In genomic region chr17:7233701-7234099, GRCh38 we compare ENCODE assay signal across 8 cellular contexts. TPM values are rescaled to one million over a fixed set of nuclear protein-coding genes. Genes with fewer than 3 reads are reported as not detected.
A peak's percentile ranks its signal among the peaks of the same experiment; 100 is the strongest.
DNase-seq lines count a peak whose midpoint lies in the region; ATAC-seq and TF ChIP-seq lines count a peak whose summit lies in the region.

No MANE protein-coding gene starts in this region.

- H4K20me1 ChIP-seq in SK-N-SH (ENCODE audit: insufficient read depth) = peaks cover 36% of the 10 kb centered on the region

- H3K79me2 ChIP-seq in SK-N-SH (ENCODE audit: insufficient read depth) = peaks cover 84% of the 10 kb centered on the region

- H3K36me3 ChIP-seq in SK-N-SH (replicated peaks in 1 of 2; ENCODE audit: control insufficient read depth in 1 of 2, insufficient read depth in 2 of 2, low read length in 1 of 2) (peaks cover 38 to 48% of the 10 kb centered on the region in 2 experiments), rectal smooth muscle tissue (ENCODE audit: control insufficient read depth, insufficient read depth, low read length) (peaks cover 23% of the 10 kb centered on the region)

- H3K9ac ChIP-seq in SK-N-SH (peak overlapping the region; percentile 89), rectal smooth muscle tissue (ENCODE audit: low read length) (peak overlapping the region; percentile 59)

- H3K27ac ChIP-seq in SK-N-SH (ENCODE audit: low read depth in 2 of 2, low read length in 1 of 2) = peak overlapping the region; percentile 82 to 94
- peak overlapping the region; percentile 80 for H3K27ac ChIP-seq in rectal smooth muscle tissue (ENCODE audit: low read depth, low read length)

- H3K4me1 ChIP-seq in SK-N-SH (ENCODE audit: control insufficient read depth in 1 of 2, insufficient read depth in 2 of 2, low read depth in 1 of 2, low read length in 1 of 2) (peaks cover 31 to 34% of the 10 kb centered on the region in 2 experiments), rectal smooth muscle tissue (ENCODE audit: control insufficient read depth, insufficient read depth, low read length) (peaks cover 9% of the 10 kb centered on the region)

- no peaks in the 10 kb centered on the region for H3K9me3 ChIP-seq in SK-N-SH

- TF ChIP-seq RAD21 in SK-N-SH (IDR thresholded peaks at IDR 0.05; ENCODE audit: low read length) = no peak

- no peak for TF ChIP-seq CTCF in SK-N-SH (IDR thresholded peaks at IDR 0.05)
- TF ChIP-seq CTCF in fibroblast of villous mesenchyme (IDR thresholded peaks at IDR 0.05; ENCODE audit: insufficient read depth, low read depth, low read length) = no peak

- no peak for TF ChIP-seq EP300 in SK-N-SH (IDR thresholded peaks at IDR 0.05; ENCODE audit: borderline replicate concordance in 1 of 2, low read depth in 1 of 2, low read length in 1 of 2)

- H3F3A ChIP-seq in SK-N-SH (replicated peaks; ENCODE audit: insufficient read depth) = peaks cover 34% of the 10 kb centered on the region

- H3K27me3 ChIP-seq in SK-N-SH (ENCODE audit: insufficient read depth) (no peaks in the 10 kb centered on the region), rectal smooth muscle tissue (ENCODE audit: control insufficient read depth, insufficient read depth, low read length) (no peaks in the 10 kb centered on the region)

- H3K9me2 ChIP-seq in SK-N-SH = no peaks in the 10 kb centered on the region

- peak overlapping the region; percentile 86 to 89 for H3K4me3 ChIP-seq in SK-N-SH (ENCODE audit: low read depth in 2 of 2, low read length in 1 of 2)
- peak overlapping the region; percentile 78 for H3K4me3 ChIP-seq in fibroblast of villous mesenchyme (ENCODE audit: low read depth, low read length)
- peak overlapping the region; percentile 73 for H3K4me3 ChIP-seq in rectal smooth muscle tissue (ENCODE audit: low read length)

- CTCF ChIA-PET in SK-N-SH (lab: Yijun Ruan, JAX) = interaction anchor here (0.7 to 6.5 kb wide), 4 partner anchors 14 to 212 kb away, joined by 3 to 44 read pairs (median 20); partner anchors contain the start of genes ACADVL and DLG4

- POLR2A ChIA-PET in SK-N-SH (lab: Yijun Ruan, JAX) = interaction anchor here (0.7 to 1.9 kb wide), 8 partner anchors 8 to 63 kb away, joined by 3 to 27 read pairs (median 4); partner anchors contain the start of genes ACADVL, DLG4 and GABARAP

- 4% methylated on average over 9 of the region's 9 CpGs for WGBS in SK-N-SH (ENCODE audit: low lambda C conversion rate)

- H2AFZ ChIP-seq in SK-N-SH (ENCODE audit: low read depth) = peak overlapping the region; percentile 13; the same call in 1 of the 2 replicates

- DNase-seq in SK-N-SH (no peak), fibroblast of villous mesenchyme (ENCODE audit: low read depth) (no peak), NCI-H2107 treated with DMSO at 0.1 percent for 48 hours (lab: John Stamatoyannopoulos, UW; ENCODE audit: unreplicated experiment) (no peak), T-helper 9 cell (no peak), 8988T (no peak)

- ATAC-seq in GM21723 (IDR thresholded peaks at IDR 0.05; ENCODE audit: unreplicated experiment) = peak; percentile 4
- no peak for ATAC-seq in GM21381 (IDR thresholded peaks at IDR 0.05; ENCODE audit: unreplicated experiment)

- H3K4me2 ChIP-seq in SK-N-SH = peak overlapping the region; percentile 81

TF ChIP-seq in SK-N-SH, 30 proteins besides CTCF, POLR2A, EP300 and RAD21:
- no peak for TF ChIP-seq CHD2 (IDR thresholded peaks at IDR 0.05; ENCODE audit: low read length, partially characterized antibody)
- TF ChIP-seq, protein P1, sequence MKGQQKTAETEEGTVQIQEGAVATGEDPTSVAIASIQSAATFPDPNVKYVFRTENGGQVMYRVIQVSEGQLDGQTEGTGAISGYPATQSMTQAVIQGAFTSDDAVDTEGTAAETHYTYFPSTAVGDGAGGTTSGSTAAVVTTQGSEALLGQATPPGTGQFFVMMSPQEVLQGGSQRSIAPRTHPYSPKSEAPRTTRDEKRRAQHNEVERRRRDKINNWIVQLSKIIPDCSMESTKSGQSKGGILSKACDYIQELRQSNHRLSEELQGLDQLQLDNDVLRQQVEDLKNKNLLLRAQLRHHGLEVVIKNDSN (IDR thresholded peaks at IDR 0.05; ENCODE audit: borderline replicate concordance, low read depth) = no peak
- TF ChIP-seq, protein P2, sequence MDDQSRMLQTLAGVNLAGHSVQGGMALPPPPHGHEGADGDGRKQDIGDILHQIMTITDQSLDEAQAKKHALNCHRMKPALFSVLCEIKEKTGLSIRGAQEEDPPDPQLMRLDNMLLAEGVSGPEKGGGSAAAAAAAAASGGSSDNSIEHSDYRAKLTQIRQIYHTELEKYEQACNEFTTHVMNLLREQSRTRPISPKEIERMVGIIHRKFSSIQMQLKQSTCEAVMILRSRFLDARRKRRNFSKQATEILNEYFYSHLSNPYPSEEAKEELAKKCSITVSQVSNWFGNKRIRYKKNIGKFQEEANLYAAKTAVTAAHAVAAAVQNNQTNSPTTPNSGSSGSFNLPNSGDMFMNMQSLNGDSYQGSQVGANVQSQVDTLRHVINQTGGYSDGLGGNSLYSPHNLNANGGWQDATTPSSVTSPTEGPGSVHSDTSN (IDR thresholded peaks at IDR 0.05) = no peak
- no peak for TF ChIP-seq IRF3 (IDR thresholded peaks at IDR 0.05; ENCODE audit: low read depth, low read length)
- TF ChIP-seq MEF2A (IDR thresholded peaks at IDR 0.05; ENCODE audit: borderline replicate concordance, low read depth) = no peak
TF ChIP-seq in SK-N-SH: peak in this region for 0.

RNA-seq across cellular contexts. Expression of gene DVL2, which starts 0.6 kb away (rescaled TPM):
- 6.9 and 8.3 TPM in 2 replicates for polyA plus RNA-seq in SK-N-SH (2012; rRNA removed)
- 4.9 and 7.1 TPM in 2 replicates for polyA plus RNA-seq in SK-N-SH (2012; cell fraction: cytosol; rRNA removed)
- polyA plus RNA-seq in SK-N-SH (2012; cell fraction: nucleus; rRNA removed) = 17.8 and 26.4 TPM in 2 replicates
- 102 and 105 TPM in 2 replicates for total RNA-seq in fibroblast of villous mesenchyme

RNA-seq across cellular contexts. Expression of gene PHF23, which starts 5.6 kb away (rescaled TPM):
- polyA plus RNA-seq in SK-N-SH (2012; rRNA removed) = 53.3 and 58.5 TPM in 2 replicates
- polyA plus RNA-seq in SK-N-SH (2012; cell fraction: cytosol; rRNA removed) = 47.9 and 57.2 TPM in 2 replicates
- 45.2 and 50.5 TPM in 2 replicates for polyA plus RNA-seq in SK-N-SH (2012; cell fraction: nucleus; rRNA removed)
- total RNA-seq in fibroblast of villous mesenchyme = 51.8 and 54.1 TPM in 2 replicates

RNA-seq across cellular contexts. Expression of gene GABARAP, which starts 8.5 kb away (rescaled TPM):
- 585 and 637 TPM in 2 replicates for polyA plus RNA-seq in SK-N-SH (2012; rRNA removed)
- polyA plus RNA-seq in SK-N-SH (2012; cell fraction: cytosol; rRNA removed) = 741 and 785 TPM in 2 replicates
- 215 and 225 TPM in 2 replicates for polyA plus RNA-seq in SK-N-SH (2012; cell fraction: nucleus; rRNA removed)
- total RNA-seq in fibroblast of villous mesenchyme = 225 and 265 TPM in 2 replicates

RNA-seq across cellular contexts. Expression of gene ACADVL, which starts 14.0 kb away (rescaled TPM):
- polyA plus RNA-seq in SK-N-SH (2012; rRNA removed) = 635 and 796 TPM in 2 replicates
- 137 and 176 TPM in 2 replicates for polyA plus RNA-seq in SK-N-SH (2012; cell fraction: cytosol; rRNA removed)
- 6,138 and 6,607 TPM in 2 replicates for polyA plus RNA-seq in SK-N-SH (2012; cell fraction: nucleus; rRNA removed)
- 171 and 255 TPM in 2 replicates for total RNA-seq in fibroblast of villous mesenchyme

RNA-seq across cellular contexts. Expression of gene DLG4, which starts 14.1 kb away (rescaled TPM):
- 22.1 and 30.5 TPM in 2 replicates for polyA plus RNA-seq in SK-N-SH (2012; rRNA removed)
- polyA plus RNA-seq in SK-N-SH (2012; cell fraction: cytosol; rRNA removed) = 14.0 and 19.9 TPM in 2 replicates
- polyA plus RNA-seq in SK-N-SH (2012; cell fraction: nucleus; rRNA removed) = 74.2 and 83.3 TPM in 2 replicates
- 10.6 and 14.2 TPM in 2 replicates for total RNA-seq in fibroblast of villous mesenchyme
